In genomic region chr7:131026297-131027003, GRCh38 we compare ENCODE assay signal across 9 cellular contexts.
A peak's percentile ranks its signal among the peaks of the same experiment; 100 is the strongest.
DNase-seq lines count a peak whose midpoint lies in the region; ATAC-seq and TF ChIP-seq lines count a peak whose summit lies in the region.
"Had no signal": no experiment of that assay in that cellular context is flagged by ENCODE, and none has a peak within 500 bp of the region (broad histone marks: within the 10 kb centered on the region; RNA-seq: fewer than 3 reads in every experiment).

No MANE protein-coding gene starts in this region.

- H2BK5ac ChIP-seq in neuronal stem cell (ENCODE audit: low read length) = no peak overlapping the region

- no peak overlapping the region for H3K4me2 ChIP-seq in neuronal stem cell (ENCODE audit: insufficient read depth, low read length, poor library complexity, severe bottlenecking)
- H3K4me2 ChIP-seq: BLaER1 had no signal

- H3K27me3 ChIP-seq in Peyer's patch = no peaks in the 10 kb centered on the region
- H3K27me3 ChIP-seq in neuronal stem cell (ENCODE audit: control insufficient read depth in 3 of 3, insufficient read depth in 3 of 3, low read depth in 1 of 3, low read length in 3 of 3) = no peaks in the 10 kb centered on the region
- H3K27me3 ChIP-seq: BLaER1 had no signal

- peaks cover 3 to 39% (median 17%) of the 10 kb centered on the region in 4 donors for H3K4me1 ChIP-seq in Peyer's patch
- H3K4me1 ChIP-seq in neuronal stem cell (ENCODE audit: control insufficient read depth in 2 of 2, insufficient read depth in 1 of 2, low read depth in 1 of 2, low read length in 2 of 2) = no peaks in the 10 kb centered on the region

- no peak overlapping the region for H3K4ac ChIP-seq in neuronal stem cell (ENCODE audit: low read length)

- H2BK12ac ChIP-seq in neuronal stem cell (ENCODE audit: low read length) = no peak overlapping the region

- TF ChIP-seq POLR2A in Peyer's patch (IDR thresholded peaks at IDR 0.05) = no peak

- no peaks in the 10 kb centered on the region for H3K79me1 ChIP-seq in neuronal stem cell (ENCODE audit: low read depth, low read length)

- no peak overlapping the region for H2BK15ac ChIP-seq in neuronal stem cell (ENCODE audit: low read length)

- TF ChIP-seq CTCF in retinal pigment epithelial cell (conservative IDR thresholded peaks at IDR 0.05; ENCODE audit: low read depth, low read length) (no peak), Peyer's patch (IDR thresholded peaks at IDR 0.05) (no peak)

- no peaks in the 10 kb centered on the region for H3K36me3 ChIP-seq in Peyer's patch
- no peaks in the 10 kb centered on the region for H3K36me3 ChIP-seq in neuronal stem cell (replicated peaks in 1 of 2; ENCODE audit: control insufficient read depth in 2 of 2, insufficient read depth in 2 of 2, low read length in 2 of 2)
- H3K36me3 ChIP-seq: BLaER1 had no signal

- H3K27ac ChIP-seq in Peyer's patch = no peak overlapping the region
- no peak overlapping the region for H3K27ac ChIP-seq in neuronal stem cell (replicated peaks; ENCODE audit: low read length)
- H3K27ac ChIP-seq: BLaER1 had no signal

- no CpG with 5 or more reads among the region's 7 CpGs for WGBS in neuronal stem cell (ENCODE audit: extremely low coverage in 2 of 2, insufficient read length in 2 of 2, insufficient replicate concordance in 1 of 2), 2 donors

- H4K91ac ChIP-seq in neuronal stem cell (ENCODE audit: low read depth, low read length, poor library complexity) = no peak overlapping the region

- H3K9me3 ChIP-seq in Peyer's patch (no peaks in the 10 kb centered on the region), neuronal stem cell (replicated peaks in 1 of 2; ENCODE audit: control insufficient read depth in 2 of 2, insufficient read depth in 1 of 2, low read depth in 1 of 2, low read length in 2 of 2) (no peaks in the 10 kb centered on the region)
- H3K9me3 ChIP-seq: BLaER1 had no signal

- H3K4me3 ChIP-seq in retinal pigment epithelial cell (ENCODE audit: low read length) (no peak overlapping the region), Peyer's patch (no peak overlapping the region), neuronal stem cell (ENCODE audit: low read length in 2 of 2) (no peak overlapping the region)
- H3K4me3 ChIP-seq: BLaER1 had no signal

- DNase-seq in NOMO-1 treated with DMSO at 0.1 percent for 48 hours (lab: John Stamatoyannopoulos, UW; ENCODE audit: unreplicated experiment) = peak; percentile 56
- DNase-seq in NOMO-1 treated with dmso at 0.1 percent for 144 hours (lab: John Stamatoyannopoulos, UW; ENCODE audit: unreplicated experiment) = no peak
- peak; percentile 57 for DNase-seq in astrocyte of the hippocampus (ENCODE audit: low read depth, low spot score)
- peak; percentile 79 for DNase-seq in retinal pigment epithelial cell (ENCODE audit: low read depth)
- no peak for DNase-seq in hippocampal formation (lab: John Stamatoyannopoulos, UW)
- DNase-seq in Peyer's patch = no peak
- no peak for DNase-seq in neuronal stem cell (ENCODE audit: low spot score)

- no peak overlapping the region for H2BK120ac ChIP-seq in neuronal stem cell (ENCODE audit: low read depth, low read length)

- H4K8ac ChIP-seq in neuronal stem cell (ENCODE audit: low read depth, low read length) = no peak overlapping the region

- peak; percentile 36 for ATAC-seq in HG03565 (IDR thresholded peaks at IDR 0.05; ENCODE audit: unreplicated experiment)

- H3K18ac ChIP-seq in neuronal stem cell (ENCODE audit: low read length) = no peak overlapping the region

- no peak overlapping the region for H2AK5ac ChIP-seq in neuronal stem cell (ENCODE audit: low read depth, low read length)

- H3K23ac ChIP-seq in neuronal stem cell (ENCODE audit: low read depth, low read length, poor library complexity) = no peak overlapping the region

- no peak overlapping the region for H3K9ac ChIP-seq in neuronal stem cell (ENCODE audit: low read depth, low read length, poor library complexity)
- H3K9ac ChIP-seq: BLaER1 had no signal

- no peak overlapping the region for H2AFZ ChIP-seq in neuronal stem cell (ENCODE audit: low read length)

- no peak overlapping the region for H3K14ac ChIP-seq in neuronal stem cell (ENCODE audit: low read length)

Comparison
In these comparisons a context has a peak if more than half of its experiments do, and no peak if none do; other contexts are left out.
1. DNase-seq: peak in NOMO-1 treated with DMSO at 0.1 percent for 48 hours (single experiment), astrocyte of the hippocampus (single experiment) and retinal pigment epithelial cell (single experiment); none in NOMO-1 treated with dmso at 0.1 percent for 144 hours (single experiment), hippocampal formation (0 of 2), Peyer's patch (0 of 3) and neuronal stem cell (single experiment).